Comparison of ENCODE assay signal across 1 cellular context in genomic region chr1:40508375-40509341, GRCh38.
TF ChIP-seq lines count a peak whose summit lies in the region.

EXO5 (plus strand) TSS chr1:40508767; CDS start chr1:40514545, 5,778 bp downstream.

TF ChIP-seq in HepG2, 621 proteins besides CTCF, POLR2A, EP300 and RAD21 (continued from another document and continues in another):
- peak; percentile 69; the same call in 1 of the 2 replicates for TF ChIP-seq AKNA (CRISPR knock-in tag; IDR thresholded peaks at IDR 0.05; ENCODE audit: borderline replicate concordance)
- no peak; the same call in 1 of the 2 replicates for TF ChIP-seq CSRNP1 (CRISPR knock-in tag; IDR thresholded peaks at IDR 0.05)
- 0 out of 2 replicates have a peak, but pooled peaks have one; percentile 39 for TF ChIP-seq ZNF597 (CRISPR knock-in tag; IDR thresholded peaks at IDR 0.05)
- TF ChIP-seq ZNF709 (CRISPR knock-in tag; IDR thresholded peaks at IDR 0.05), result peak; percentile 87; the same call in 1 of the 2 replicates
- TF ChIP-seq ZNF33B (CRISPR knock-in tag; IDR thresholded peaks at IDR 0.05), result 0 out of 2 replicates have a peak, but pooled peaks have one; percentile 75
- no peak for TF ChIP-seq ZNF773 (CRISPR knock-in tag; IDR thresholded peaks at IDR 0.05; ENCODE audit: borderline replicate concordance)
- TF ChIP-seq RBM22 (optimal IDR thresholded peaks at IDR 0.05; ENCODE audit: low read length), result no peak
- TF ChIP-seq ETS1 (CRISPR knock-in tag; IDR thresholded peaks at IDR 0.05), result peak; percentile 78; the same call in 1 of the 2 replicates
- no peak; the same call in 1 of the 2 replicates for TF ChIP-seq ZNF770 (CRISPR knock-in tag; IDR thresholded peaks at IDR 0.05)
- TF ChIP-seq MEF2D (CRISPR knock-in tag; IDR thresholded peaks at IDR 0.05), result 0 out of 2 replicates have a peak, but pooled peaks have one; percentile 37
- TF ChIP-seq TEAD2 (CRISPR knock-in tag; IDR thresholded peaks at IDR 0.05), result no peak
- peak; percentile 85 for TF ChIP-seq DRAP1 (CRISPR knock-in tag; IDR thresholded peaks at IDR 0.05)
- peak; percentile 80; the same call in 1 of the 2 replicates for TF ChIP-seq NRL (CRISPR knock-in tag; IDR thresholded peaks at IDR 0.05; ENCODE audit: borderline replicate concordance)
- no peak for TF ChIP-seq NCOR1 (IDR thresholded peaks at IDR 0.05; ENCODE audit: borderline replicate concordance, low read length)
- no peak for TF ChIP-seq ELF3 (CRISPR knock-in tag; IDR thresholded peaks at IDR 0.05)
- no peak for TF ChIP-seq SOX6 (IDR thresholded peaks at IDR 0.05)
- peak; percentile 66 for TF ChIP-seq SOX6 (CRISPR knock-in tag; IDR thresholded peaks at IDR 0.05)
- TF ChIP-seq ZNF510 (CRISPR knock-in tag; IDR thresholded peaks at IDR 0.05; ENCODE audit: low read depth), result no peak
- no peak for TF ChIP-seq TCF12 (IDR thresholded peaks at IDR 0.05)
- TF ChIP-seq TCF12 (CRISPR knock-in tag; IDR thresholded peaks at IDR 0.05), result no peak
- peak; percentile 74 for TF ChIP-seq SMAD3 (CRISPR knock-in tag; IDR thresholded peaks at IDR 0.05)
- TF ChIP-seq GLI4 (CRISPR knock-in tag; IDR thresholded peaks at IDR 0.05; ENCODE audit: borderline replicate concordance), result 0 out of 2 replicates have a peak, but pooled peaks have one; percentile 42
- TF ChIP-seq TBP (CRISPR knock-in tag; IDR thresholded peaks at IDR 0.05), result 0 out of 2 replicates have a peak, but pooled peaks have one; percentile 51
- peak; percentile 73; the same call in 1 of the 2 replicates for TF ChIP-seq MXD4 (CRISPR knock-in tag; IDR thresholded peaks at IDR 0.05)
- 0 out of 2 replicates have a peak, but pooled peaks have one; percentile 33 for TF ChIP-seq FOSL1 (CRISPR knock-in tag; IDR thresholded peaks at IDR 0.05; ENCODE audit: borderline replicate concordance)
- peak; percentile 57; the same call in 1 of the 2 replicates for TF ChIP-seq ZNF747 (CRISPR knock-in tag; IDR thresholded peaks at IDR 0.05; ENCODE audit: borderline replicate concordance)
- no peak; the same call in 1 of the 2 replicates for TF ChIP-seq ZNF564 (CRISPR knock-in tag; IDR thresholded peaks at IDR 0.05)
- peak; percentile 72; the same call in 1 of the 2 replicates for TF ChIP-seq SAFB2 (CRISPR knock-in tag; IDR thresholded peaks at IDR 0.05; ENCODE audit: borderline replicate concordance, low read depth)
- TF ChIP-seq KLF9 (CRISPR knock-in tag; IDR thresholded peaks at IDR 0.05; ENCODE audit: low read depth), result no peak
- peak; percentile 92 for TF ChIP-seq ZNF232 (CRISPR knock-in tag; IDR thresholded peaks at IDR 0.05; ENCODE audit: borderline replicate concordance)
- TF ChIP-seq ATF4 (CRISPR knock-in tag; IDR thresholded peaks at IDR 0.05), result no peak
- no peak; the same call in 1 of the 2 replicates for TF ChIP-seq REL (CRISPR knock-in tag; conservative IDR thresholded peaks at IDR 0.05)
- TF ChIP-seq ZNF281 (CRISPR knock-in tag; IDR thresholded peaks at IDR 0.05; ENCODE audit: borderline replicate concordance), result no peak; the same call in 1 of the 2 replicates
- no peak for TF ChIP-seq ZNF850 (CRISPR knock-in tag; conservative IDR thresholded peaks at IDR 0.05)
- TF ChIP-seq SMC3 (IDR thresholded peaks at IDR 0.05; ENCODE audit: low read length), result no peak
- TF ChIP-seq AGO2 (optimal IDR thresholded peaks at IDR 0.05; ENCODE audit: low read depth, low read length), result peak; percentile 68
- TF ChIP-seq IKZF4 (CRISPR knock-in tag; IDR thresholded peaks at IDR 0.05; ENCODE audit: borderline replicate concordance, low read depth, not compliant biosample characterization), result no peak
- no peak for TF ChIP-seq MAFF (IDR thresholded peaks at IDR 0.05; ENCODE audit: low read depth, low read length)
- TF ChIP-seq NR2F6 (IDR thresholded peaks at IDR 0.05), result no peak
- TF ChIP-seq NR2F6 (CRISPR knock-in tag; IDR thresholded peaks at IDR 0.05), result no peak
- peak; percentile 25; the same call in 1 of the 2 replicates for TF ChIP-seq ZNF121 (CRISPR knock-in tag; IDR thresholded peaks at IDR 0.05)
- no peak for TF ChIP-seq ONECUT2 (CRISPR knock-in tag; IDR thresholded peaks at IDR 0.05)
- no peak; the same call in 1 of the 2 replicates for TF ChIP-seq FOXM1 (CRISPR knock-in tag; IDR thresholded peaks at IDR 0.05)
- TF ChIP-seq ZNF652 (CRISPR knock-in tag; IDR thresholded peaks at IDR 0.05; ENCODE audit: borderline replicate concordance, low read depth), result no peak
- peak; percentile 47; the same call in 1 of the 2 replicates for TF ChIP-seq ZNF431 (CRISPR knock-in tag; IDR thresholded peaks at IDR 0.05; ENCODE audit: borderline replicate concordance, low read depth)
- no peak for TF ChIP-seq HNRNPUL1 (IDR thresholded peaks at IDR 0.05; ENCODE audit: low read depth, low read length)
- TF ChIP-seq ZBTB2 (CRISPR knock-in tag; IDR thresholded peaks at IDR 0.05; ENCODE audit: low read depth), result no peak
- no peak for TF ChIP-seq NFIB (CRISPR knock-in tag; IDR thresholded peaks at IDR 0.05; ENCODE audit: borderline replicate concordance)
